ENCODE assay signal across 1 cellular context in the genomic region with DNA sequence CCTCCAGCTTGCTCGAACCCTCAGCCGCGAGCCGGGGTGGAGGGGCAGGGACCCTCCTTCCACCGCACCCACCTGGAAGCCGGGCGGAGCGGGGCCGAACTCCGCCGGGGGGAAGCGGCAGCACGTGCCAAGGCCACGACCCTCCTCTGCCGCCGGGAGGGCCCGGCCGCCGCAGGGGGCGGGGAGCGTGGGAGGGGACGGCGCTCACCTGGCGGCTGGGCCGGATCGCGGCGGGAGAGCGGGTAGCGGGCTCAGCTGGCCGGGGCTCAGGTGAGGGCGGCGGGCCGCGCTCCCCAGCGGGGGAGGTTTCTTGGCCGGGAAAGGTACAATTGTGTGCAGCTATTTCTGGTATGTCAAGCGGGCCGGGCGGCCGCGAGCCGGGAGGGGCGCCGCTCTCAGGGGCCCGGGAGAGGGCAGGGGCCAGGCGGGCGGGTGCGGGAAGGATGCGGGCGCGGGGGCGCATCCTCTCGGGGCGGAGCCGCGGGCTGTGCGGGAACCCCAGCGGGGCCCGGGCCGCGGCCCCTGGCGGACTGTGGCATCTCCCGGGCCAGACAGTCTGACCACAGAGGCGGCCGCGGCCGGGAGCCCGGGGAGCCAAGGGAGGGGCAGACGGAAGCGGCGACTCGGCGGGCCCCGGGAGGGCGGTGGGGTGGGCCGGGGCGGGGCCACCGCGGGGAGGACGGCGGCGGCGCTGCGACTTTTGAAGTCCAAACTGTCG.
TF ChIP-seq lines count a peak whose summit lies in the region.

Gene LMO7, plus strand, starts transcription at position 710 of the 718 bp plus-strand sequence. CDS start 328 bp downstream, outside the sequence.

TF ChIP-seq in WTC11, 78 proteins besides CTCF, POLR2A, EP300 and RAD21 (continued from another document):
- TF ChIP-seq, protein P1, sequence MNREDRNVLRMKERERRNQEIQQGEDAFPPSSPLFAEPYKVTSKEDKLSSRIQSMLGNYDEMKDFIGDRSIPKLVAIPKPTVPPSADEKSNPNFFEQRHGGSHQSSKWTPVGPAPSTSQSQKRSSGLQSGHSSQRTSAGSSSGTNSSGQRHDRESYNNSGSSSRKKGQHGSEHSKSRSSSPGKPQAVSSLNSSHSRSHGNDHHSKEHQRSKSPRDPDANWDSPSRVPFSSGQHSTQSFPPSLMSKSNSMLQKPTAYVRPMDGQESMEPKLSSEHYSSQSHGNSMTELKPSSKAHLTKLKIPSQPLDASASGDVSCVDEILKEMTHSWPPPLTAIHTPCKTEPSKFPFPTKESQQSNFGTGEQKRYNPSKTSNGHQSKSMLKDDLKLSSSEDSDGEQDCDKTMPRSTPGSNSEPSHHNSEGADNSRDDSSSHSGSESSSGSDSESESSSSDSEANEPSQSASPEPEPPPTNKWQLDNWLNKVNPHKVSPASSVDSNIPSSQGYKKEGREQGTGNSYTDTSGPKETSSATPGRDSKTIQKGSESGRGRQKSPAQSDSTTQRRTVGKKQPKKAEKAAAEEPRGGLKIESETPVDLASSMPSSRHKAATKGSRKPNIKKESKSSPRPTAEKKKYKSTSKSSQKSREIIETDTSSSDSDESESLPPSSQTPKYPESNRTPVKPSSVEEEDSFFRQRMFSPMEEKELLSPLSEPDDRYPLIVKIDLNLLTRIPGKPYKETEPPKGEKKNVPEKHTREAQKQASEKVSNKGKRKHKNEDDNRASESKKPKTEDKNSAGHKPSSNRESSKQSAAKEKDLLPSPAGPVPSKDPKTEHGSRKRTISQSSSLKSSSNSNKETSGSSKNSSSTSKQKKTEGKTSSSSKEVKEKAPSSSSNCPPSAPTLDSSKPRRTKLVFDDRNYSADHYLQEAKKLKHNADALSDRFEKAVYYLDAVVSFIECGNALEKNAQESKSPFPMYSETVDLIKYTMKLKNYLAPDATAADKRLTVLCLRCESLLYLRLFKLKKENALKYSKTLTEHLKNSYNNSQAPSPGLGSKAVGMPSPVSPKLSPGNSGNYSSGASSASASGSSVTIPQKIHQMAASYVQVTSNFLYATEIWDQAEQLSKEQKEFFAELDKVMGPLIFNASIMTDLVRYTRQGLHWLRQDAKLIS (CRISPR knock-in tag; IDR thresholded peaks at IDR 0.05; ENCODE audit: borderline replicate concordance) = no peak
- TF ChIP-seq NR3C1 (CRISPR knock-in tag; conservative IDR thresholded peaks at IDR 0.05; ENCODE audit: low read depth) (no peak), TEAD4 (CRISPR knock-in tag; IDR thresholded peaks at IDR 0.05) (0 out of 2 replicates have a peak, but pooled peaks have one; percentile 6), RELA (CRISPR knock-in tag; IDR thresholded peaks at IDR 0.05; ENCODE audit: borderline replicate concordance) (no peak), NFYB (CRISPR knock-in tag; conservative IDR thresholded peaks at IDR 0.05; ENCODE audit: low read depth) (no peak), GABPB1 (CRISPR knock-in tag; IDR thresholded peaks at IDR 0.05) (no peak), SMAD4 (CRISPR knock-in tag; IDR thresholded peaks at IDR 0.05) (no peak), NR2C2 (CRISPR knock-in tag; IDR thresholded peaks at IDR 0.05) (no peak), NR1H2 (CRISPR knock-in tag; IDR thresholded peaks at IDR 0.05) (no peak), ZNF425 (CRISPR knock-in tag; conservative IDR thresholded peaks at IDR 0.05) (no peak), ZNF396 (CRISPR knock-in tag; IDR thresholded peaks at IDR 0.05; ENCODE audit: borderline replicate concordance) (no peak)
